8 cellular contexts compared by ENCODE assay signal in the genomic region with DNA sequence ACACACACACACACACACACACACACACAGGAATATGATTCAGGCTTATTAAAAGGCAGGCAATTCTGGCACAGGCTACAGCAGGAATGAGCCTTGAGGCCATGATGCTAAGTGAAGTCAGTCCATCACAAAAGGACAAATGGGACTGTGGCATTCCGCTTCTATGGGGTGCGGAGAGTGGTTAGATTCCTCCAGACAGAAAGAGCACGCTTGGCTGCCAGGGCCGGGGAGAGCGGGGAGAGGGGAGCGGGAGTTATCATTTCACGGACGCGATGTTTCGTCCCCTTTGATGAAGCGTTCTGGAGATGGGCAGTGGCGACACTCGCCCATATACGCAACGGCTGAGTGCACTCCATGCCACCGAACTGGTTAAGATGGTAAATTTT. TPM values are rescaled to one million over a fixed set of nuclear protein-coding genes. Genes with fewer than 3 reads are reported as not detected.
DNase-seq lines count a peak whose midpoint lies in the region; ATAC-seq lines count a peak whose summit lies in the region.

No MANE protein-coding gene starts in this region.

- peak overlapping the region; percentile 70 for H3K4me3 ChIP-seq in neuron (ENCODE audit: low read length)

- H3K4me3 Mint-ChIP-seq in activated T-helper 1 cell treated with anti-CD3 and anti-CD28 coated beads, Interleukin-12 subunit alpha, Interleukin-12 subunit beta, Interleukin-2, Interleukin-4 antibody, amounts not matched to agents 30 ng/mL and 10 ng/mL and 1 ng/mL, durations not matched to agents 14 hours and 24 hours and 36 hours = peak overlapping the region; percentile 59

- peaks cover 15% of the 10 kb centered on the region for H3K4me1 ChIP-seq in neuron (ENCODE audit: insufficient read depth, low read length)

- peak overlapping the region; percentile 67 for H2AFZ ChIP-seq in neuron (ENCODE audit: low read depth, low read length)

- H3K27ac Mint-ChIP-seq in activated T-helper 1 cell treated with anti-CD3 and anti-CD28 coated beads, Interleukin-12 subunit alpha, Interleukin-12 subunit beta, Interleukin-2, Interleukin-4 antibody, amounts not matched to agents 30 ng/mL and 10 ng/mL and 1 ng/mL, durations not matched to agents 14 hours and 24 hours and 36 hours = no peak overlapping the region

- H3K9me3 ChIP-seq in neuron (ENCODE audit: low read length) = no peaks in the 10 kb centered on the region

- no peaks in the 10 kb centered on the region for H3K9me3 Mint-ChIP-seq in activated T-helper 1 cell treated with anti-CD3 and anti-CD28 coated beads, Interleukin-12 subunit alpha, Interleukin-12 subunit beta, Interleukin-2, Interleukin-4 antibody, amounts not matched to agents 30 ng/mL and 10 ng/mL and 1 ng/mL, durations not matched to agents 14 hours and 24 hours and 36 hours

- peak; percentile 3 for DNase-seq in stimulated activated CD4-positive, alpha-beta T cell treated with anti-CD3 and anti-CD28 coated beads, Interleukin-4, amount 100 ng/mL, for 1 hour
- no peak for DNase-seq in stimulated activated CD4-positive, alpha-beta T cell treated with anti-CD3 and anti-CD28 coated beads, Interleukin-1b, Interleukin-23, amount 100 ng/mL, for 48 hours
- DNase-seq in activated T-helper 1 cell treated with anti-CD3 and anti-CD28 coated beads, Interleukin-12 subunit alpha, Interleukin-12 subunit beta, Interleukin-2, Interleukin-4 antibody, amounts not matched to agents 30 ng/mL and 10 ng/mL and 1 ng/mL, durations not matched to agents 14 hours and 24 hours and 36 hours (ENCODE audit: low spot score) = no peak
- peak; percentile 29 for DNase-seq in globus pallidus (ENCODE audit: low spot score)
- DNase-seq in HPDE6-E6E7 (ENCODE audit: extremely low spot score) = no peak
- DNase-seq in NCI-H1930 (lab: John Stamatoyannopoulos, UW) = no peak

- H3K36me3 Mint-ChIP-seq in activated T-helper 1 cell treated with anti-CD3 and anti-CD28 coated beads, Interleukin-12 subunit alpha, Interleukin-12 subunit beta, Interleukin-2, Interleukin-4 antibody, amounts not matched to agents 30 ng/mL and 10 ng/mL and 1 ng/mL, durations not matched to agents 14 hours and 24 hours and 36 hours (ENCODE audit: low read depth) = no peaks in the 10 kb centered on the region

- no peaks in the 10 kb centered on the region for H3K36me3 ChIP-seq in neuron (ENCODE audit: insufficient read depth, low read length)

- H3K27me3 Mint-ChIP-seq in activated T-helper 1 cell treated with anti-CD3 and anti-CD28 coated beads, Interleukin-12 subunit alpha, Interleukin-12 subunit beta, Interleukin-2, Interleukin-4 antibody, amounts not matched to agents 30 ng/mL and 10 ng/mL and 1 ng/mL, durations not matched to agents 14 hours and 24 hours and 36 hours (ENCODE audit: insufficient read depth) = peaks cover 33% of the 10 kb centered on the region

- no peaks in the 10 kb centered on the region for H3K27me3 ChIP-seq in neuron (ENCODE audit: insufficient read depth, low read length)

- ATAC-seq in HG03280 (IDR thresholded peaks at IDR 0.05; ENCODE audit: unreplicated experiment) = peak; percentile 10

- intact Hi-C loops in activated T-helper 1 cell treated with anti-CD3 and anti-CD28 coated beads, Interleukin-12 subunit alpha, Interleukin-12 subunit beta, Interleukin-2, Interleukin-4 antibody, amounts not matched to agents 30 ng/mL and 10 ng/mL and 1 ng/mL, durations not matched to agents 14 hours and 24 hours and 36 hours (cut with micrococcal nuclease) = loop anchor here (1.0 to 10.0 kb wide), 5 partner anchors 89 to 1409 kb away; no protein-coding TSS in a partner anchor

- H3K4me1 Mint-ChIP-seq in activated T-helper 1 cell treated with anti-CD3 and anti-CD28 coated beads, Interleukin-12 subunit alpha, Interleukin-12 subunit beta, Interleukin-2, Interleukin-4 antibody, amounts not matched to agents 30 ng/mL and 10 ng/mL and 1 ng/mL, durations not matched to agents 14 hours and 24 hours and 36 hours (ENCODE audit: low read depth) = peaks cover 10% of the 10 kb centered on the region

RNA-seq across cellular contexts. Expression of a gene that starts 58.5 kb away (rescaled TPM):
- total RNA-seq in activated T-helper 1 cell treated with anti-CD3 and anti-CD28 coated beads, Interleukin-12 subunit alpha, Interleukin-12 subunit beta, Interleukin-2, Interleukin-4 antibody, amounts not matched to agents 30 ng/mL and 10 ng/mL and 1 ng/mL, durations not matched to agents 14 hours and 24 hours and 36 hours = 2.0 and 4.9 TPM in 2 replicates

Comparison
In these comparisons a context has a peak if more than half of its experiments do, and no peak if none do; other contexts are left out.
1. DNase-seq: peak in stimulated activated CD4-positive, alpha-beta T cell treated with anti-CD3 and anti-CD28 coated beads, Interleukin-4, amount 100 ng/mL, for 1 hour (single experiment) and globus pallidus (single experiment); none in stimulated activated CD4-positive, alpha-beta T cell treated with anti-CD3 and anti-CD28 coated beads, Interleukin-1b, Interleukin-23, amount 100 ng/mL, for 48 hours (single experiment), activated T-helper 1 cell treated with anti-CD3 and anti-CD28 coated beads, Interleukin-12 subunit alpha, Interleukin-12 subunit beta, Interleukin-2, Interleukin-4 antibody, amounts not matched to agents 30 ng/mL and 10 ng/mL and 1 ng/mL, durations not matched to agents 14 hours and 24 hours and 36 hours (single experiment), HPDE6-E6E7 (single experiment) and NCI-H1930 (0 of 2).